In genomic region chr19:29583196-29584006, GRCh38 we compare ENCODE assay signal across 19 cellular contexts. TPM values are rescaled to one million over a fixed set of nuclear protein-coding genes. Genes with fewer than 3 reads are reported as not detected.
A peak's percentile ranks its signal among the peaks of the same experiment; 100 is the strongest.
DNase-seq lines count a peak whose midpoint lies in the region; ATAC-seq, FAIRE-seq and TF ChIP-seq lines count a peak whose summit lies in the region.
"Had no signal": no experiment of that assay in that cellular context is flagged by ENCODE, and none has a peak within 500 bp of the region (broad histone marks: within the 10 kb centered on the region; RNA-seq: fewer than 3 reads in every experiment).

No MANE protein-coding gene starts in this region.

- peaks cover 26% of the 10 kb centered on the region for H3K4me1 Mint-ChIP-seq in activated CD4-positive, alpha-beta T cell treated with anti-CD3 and anti-CD28 coated beads for 36 hours

- no peak overlapping the region for H2AFZ ChIP-seq in K562 (ENCODE audit: low read depth, low read length)
- H2AFZ ChIP-seq: hepatocyte had no signal

- in situ Hi-C loops in K562 (cut with MboI): loop anchor here (25.0 kb wide), 1 partner anchor 846 kb away; no protein-coding TSS in a partner anchor

- no peaks in the 10 kb centered on the region for H3K4me1 ChIP-seq in K562 (replicated peaks in 1 of 2; ENCODE audit: control insufficient read depth in 2 of 2, insufficient read depth in 2 of 2, low read length in 2 of 2)
- no peaks in the 10 kb centered on the region for H3K4me1 ChIP-seq in effector memory CD4-positive, alpha-beta T cell (ENCODE audit: control insufficient read depth, insufficient read depth, low read length, poor library complexity, severe bottlenecking)
- H3K4me1 ChIP-seq: adrenal gland, left lung had no signal

- H3K27me3 ChIP-seq in K562 (ENCODE audit: control insufficient read depth in 2 of 2, insufficient read depth in 2 of 2, low read length in 2 of 2) (peaks cover 0 to 11% of the 10 kb centered on the region in 2 experiments; a peak in 1 of 5 replicates), WERI-Rb-1 (ENCODE audit: insufficient read depth, low read depth, severe bottlenecking) (peaks cover 61% of the 10 kb centered on the region)
- H3K27me3 ChIP-seq in effector memory CD4-positive, alpha-beta T cell (replicated peaks; ENCODE audit: control insufficient read depth, insufficient read depth, low read length, poor library complexity, severe bottlenecking): no peaks in the 10 kb centered on the region
- H3K27me3 ChIP-seq: adrenal gland had no signal

- H3K27me3 Mint-ChIP-seq in activated CD4-positive, alpha-beta T cell treated with anti-CD3 and anti-CD28 coated beads for 36 hours: peaks cover 39% of the 10 kb centered on the region

- H3K27ac Mint-ChIP-seq in activated CD4-positive, alpha-beta T cell treated with anti-CD3 and anti-CD28 coated beads for 36 hours: no peak overlapping the region
- H3K27ac Mint-ChIP-seq: progenitor cell of endocrine pancreas had no signal

- no peak for TF ChIP-seq EP300 in K562 (IDR thresholded peaks at IDR 0.05; ENCODE audit: low read length)

- WGBS in K562 (ENCODE audit: insufficient coverage, low coverage, missing lambda C conversion rate): no CpG with 5 or more reads among the region's 1 CpG

- peak; percentile 36 for DNase-seq in activated CD4-positive, alpha-beta T cell treated with anti-CD3 and anti-CD28 coated beads for 36 hours
- DNase-seq in activated CD4-positive, alpha-beta T cell treated with anti-CD3 and anti-CD28 coated beads for 4 hours: no peak
- DNase-seq in HTR-8/SVneo (ENCODE audit: insufficient read length, low spot score) (peak; percentile 23), K562 (ENCODE audit: extremely low read depth in 1 of 4, low spot score in 3 of 4) (no peak), myocyte (ENCODE audit: low read depth) (peak; percentile 28), WERI-Rb-1 (no peak), GM10248 (ENCODE audit: extremely low spot score) (no peak)
- DNase-seq in effector memory CD4-positive, alpha-beta T cell: no peak
- DNase-seq: 8988T; activated T-cell treated with anti-CD3 and anti-CD28 coated beads for 4 hours; adrenal gland; left lung; naive thymus-derived CD4-positive, alpha-beta T cell; NCI-H2081; NCI-H774 had no signal

- H3K27ac ChIP-seq in K562 (ENCODE audit: extremely low read depth, low read depth, low read length) (no peak overlapping the region), WERI-Rb-1 (no peak overlapping the region)
- no peak overlapping the region for H3K27ac ChIP-seq in effector memory CD4-positive, alpha-beta T cell (ENCODE audit: insufficient read depth, low read length, poor library complexity, severe bottlenecking)
- H3K27ac ChIP-seq: adrenal gland, hepatocyte, left lung had no signal

- ATAC-seq in activated CD4-positive, alpha-beta T cell treated with anti-CD3 and anti-CD28 coated beads for 36 hours: peak; percentile 11
- ATAC-seq in K562: no peak
- ATAC-seq: left lung; naive thymus-derived CD4-positive, alpha-beta T cell had no signal

- no peak overlapping the region for H3K4me3 ChIP-seq in K562
- no peak overlapping the region for H3K4me3 ChIP-seq in WERI-Rb-1 (ENCODE audit: low read depth, low read length)
- H3K4me3 ChIP-seq in effector memory CD4-positive, alpha-beta T cell (ENCODE audit: insufficient read depth, low read depth, low read length, poor library complexity, severe bottlenecking): no peak overlapping the region
- H3K4me3 ChIP-seq: adrenal gland, hepatocyte, left lung had no signal

- H3K79me2 ChIP-seq in K562 (ENCODE audit: control insufficient read depth, insufficient read depth, low read length): no peaks in the 10 kb centered on the region
- H3K79me2 ChIP-seq: hepatocyte had no signal

- FAIRE-seq in HTR-8/SVneo (lab: Jason Lieb, UNC): no peak
- no peak for FAIRE-seq in K562 (lab: Jason Lieb, UNC)

- no peaks in the 10 kb centered on the region for H4K20me1 ChIP-seq in K562 (replicated peaks; ENCODE audit: control insufficient read depth, insufficient read depth, low read length)

- no peak for TF ChIP-seq POLR2A in K562 (conservative IDR thresholded peaks at IDR 0.05)

- no peak for TF ChIP-seq RAD21 in K562 (CRISPR knock-in tag; conservative IDR thresholded peaks at IDR 0.05 in 1 of 2, IDR thresholded peaks at IDR 0.05 in 1 of 2)

- no TSS peak for BruUV-seq in K562 (replicated peaks; lab: Mats Ljungman, UMichigan)

- peaks cover 9% of the 10 kb centered on the region for H3K9me3 Mint-ChIP-seq in activated CD4-positive, alpha-beta T cell treated with anti-CD3 and anti-CD28 coated beads for 36 hours (ENCODE audit: low read depth)

- no peak overlapping the region for H3K4me2 ChIP-seq in K562 (ENCODE audit: insufficient read depth, low read length)
- H3K4me2 ChIP-seq: hepatocyte had no signal

- CTCF ChIA-PET in activated CD4-positive, alpha-beta T cell treated with anti-CD3 and anti-CD28 coated beads for 36 hours (lab: Charles Lee): interaction anchor here (0.7 to 1.0 kb wide), 3 partner anchors 73 to 133 kb away, joined by 3 to 6 read pairs (median 4); no protein-coding TSS in a partner anchor
- CTCF ChIA-PET in K562 (lab: Yijun Ruan, JAX; ENCODE audit: low intra/inter-chr PET ratio) (no interaction called here), GM10248 (lab: Yijun Ruan, JAX) (interaction anchor here (0.9 to 2.1 kb wide), 2 partner anchors 9 to 14 kb away, joined by 4 to 5 read pairs; no protein-coding TSS in a partner anchor)

- no peaks in the 10 kb centered on the region for H3K36me3 ChIP-seq in K562 (ENCODE audit: control insufficient read depth, insufficient read depth, low read length)
- no peaks in the 10 kb centered on the region for H3K36me3 ChIP-seq in WERI-Rb-1
- no peaks in the 10 kb centered on the region for H3K36me3 ChIP-seq in effector memory CD4-positive, alpha-beta T cell (ENCODE audit: control insufficient read depth, insufficient read depth, low read length)
- H3K36me3 ChIP-seq: adrenal gland, left lung had no signal

- no peak overlapping the region for H3K9ac ChIP-seq in K562 (ENCODE audit: insufficient read depth in 1 of 2, low read depth in 2 of 2, low read length in 2 of 2)

- POLR2A ChIA-PET in activated CD4-positive, alpha-beta T cell treated with anti-CD3 and anti-CD28 coated beads for 36 hours (lab: Charles Lee): no interaction called here
- POLR2A ChIA-PET in K562 (lab: Yijun Ruan, JAX) (interaction anchor here (0.5 to 1.7 kb wide), 4 partner anchors 10 to 96 kb away, joined by 3 to 5 read pairs (median 4); no protein-coding TSS in a partner anchor), GM10248 (lab: Yijun Ruan, JAX) (interaction anchor here (0.8 kb wide), 1 partner anchor 23 kb away, joined by 3 read pairs; the partner anchor contains the start of gene POP4)

- H3K36me3 Mint-ChIP-seq in activated CD4-positive, alpha-beta T cell treated with anti-CD3 and anti-CD28 coated beads for 36 hours (ENCODE audit: low read depth): no peaks in the 10 kb centered on the region

- H3K4me3 Mint-ChIP-seq in activated CD4-positive, alpha-beta T cell treated with anti-CD3 and anti-CD28 coated beads for 36 hours: no peak overlapping the region

- no peak for TF ChIP-seq CTCF in K562 (IDR thresholded peaks at IDR 0.05 in 2 of 3, conservative IDR thresholded peaks at IDR 0.05 in 1 of 3; ENCODE audit: insufficient read depth in 2 of 3, low read depth in 1 of 3, low read length in 3 of 3)
- TF ChIP-seq CTCF in WERI-Rb-1 (IDR thresholded peaks at IDR 0.05; ENCODE audit: low read depth, low read length): no peak
- no peak for TF ChIP-seq CTCF in GM10248 (IDR thresholded peaks at IDR 0.05; ENCODE audit: control extremely low read depth, extremely low read depth, low read depth, missing control alignments)

- H3K9me1 ChIP-seq in K562 (ENCODE audit: control insufficient read depth, insufficient read depth, low read length): no peaks in the 10 kb centered on the region

- no peaks in the 10 kb centered on the region for H3K9me3 ChIP-seq in K562 (replicated peaks; ENCODE audit: control insufficient read depth, insufficient read depth, low read depth, low read length)
- peaks cover 7% of the 10 kb centered on the region for H3K9me3 ChIP-seq in WERI-Rb-1 (ENCODE audit: severe bottlenecking)
- H3K9me3 ChIP-seq in effector memory CD4-positive, alpha-beta T cell (ENCODE audit: control insufficient read depth, low read length): no peaks in the 10 kb centered on the region
- H3K9me3 ChIP-seq: adrenal gland had no signal

- intact Hi-C loops in activated CD4-positive, alpha-beta T cell treated with anti-CD3 and anti-CD28 coated beads for 36 hours (cut with DNase I, micrococcal nuclease): no loop called here
- intact Hi-C loops in K562 (cut with micrococcal nuclease): no loop called here

RNA-seq across cellular contexts. Expression of gene POP4, which starts 22.7 kb away (rescaled TPM):
- total RNA-seq in activated CD4-positive, alpha-beta T cell treated with anti-CD3 and anti-CD28 coated beads for 36 hours: 100 to 1,000 TPM; 101 to 136 TPM
- 71.1 and 129 TPM in 2 replicates for total RNA-seq in K562 (2011; cell fraction: chromatin; rRNA removed; ENCODE audit: low replicate concordance)
- total RNA-seq in K562 (2011; cell fraction: nucleolus; rRNA removed): 77.1 and 97.6 TPM in 2 replicates
- total RNA-seq in K562 (2011; cell fraction: nucleoplasm; rRNA removed): 95.7 and 96.5 TPM in 2 replicates
- total RNA-seq in K562 (2014; rRNA removed): 95.5 and 113 TPM in 2 replicates
- 110 TPM in 2 replicates for total RNA-seq in K562 (2014; rRNA removed; fragmentation: Illumina TruSeq; extraction: Trizol)
- 108 and 113 TPM in 2 replicates for total RNA-seq in K562 (2015; rRNA removed; fragmentation: Illumina TruSeq; extraction: Trizol)
- 86.1 and 92.6 TPM in 2 replicates for total RNA-seq in K562 (2021)
- polyA plus RNA-seq in K562 (2011; rRNA removed): 86.1 and 99.0 TPM in 2 replicates
- polyA plus RNA-seq in K562 (2011; cell fraction: cytosol; rRNA removed): 61.1 and 61.7 TPM in 2 replicates
- 106 and 126 TPM in 2 replicates for polyA plus RNA-seq in K562 (2011; cell fraction: nucleus; rRNA removed)
- 56.6 and 69.1 TPM in 2 replicates for polyA plus RNA-seq in K562 (2012)
- polyA plus RNA-seq in K562 (2014; fragmentation: Illumina TruSeq; extraction: Trizol): 98.2 and 111 TPM in 2 replicates
- 10 to 100 TPM; 42.1 to 59.6 TPM for polyA plus RNA-seq in K562 (2014; fragmentation: Nextera tagmentation; extraction: Ambion mirVana)
- polyA plus RNA-seq in K562 (2014; rRNA removed): 99.3 and 128 TPM in 2 replicates
- polyA minus RNA-seq in K562 (2011; rRNA and poly(A)+ RNA removed): 86.3 and 90.5 TPM in 2 replicates
- 26.8 and 34.8 TPM in 2 replicates for polyA minus RNA-seq in K562 (2011; cell fraction: cytosol; rRNA and poly(A)+ RNA removed)
- 62.5 and 81.8 TPM in 2 replicates for polyA minus RNA-seq in K562 (2011; cell fraction: nucleus; rRNA and poly(A)+ RNA removed)
- total RNA-seq in myocyte: 58.3 and 67.9 TPM in 2 replicates
- 71.5 TPM for polyA plus RNA-seq in myocyte (2012)

RNA-seq across cellular contexts. Expression of gene VSTM2B, which starts 57.6 kb away (rescaled TPM):
- total RNA-seq in activated CD4-positive, alpha-beta T cell treated with anti-CD3 and anti-CD28 coated beads for 36 hours: not detected
- total RNA-seq in K562 (2011; cell fraction: chromatin; rRNA removed; ENCODE audit: low replicate concordance): not detected in 2 replicates
- total RNA-seq in K562 (2011; cell fraction: nucleolus; rRNA removed): not detected in 2 replicates
- total RNA-seq in K562 (2011; cell fraction: nucleoplasm; rRNA removed): not detected in 2 replicates
- not detected in 2 replicates for total RNA-seq in K562 (2014; rRNA removed)
- total RNA-seq in K562 (2014; rRNA removed; fragmentation: Illumina TruSeq; extraction: Trizol): not detected in 2 replicates
- total RNA-seq in K562 (2015; rRNA removed; fragmentation: Illumina TruSeq; extraction: Trizol): not detected in 2 replicates
- total RNA-seq in K562 (2021): not detected in 2 replicates
- not detected in 2 replicates for polyA plus RNA-seq in K562 (2011; rRNA removed)
- not detected in 2 replicates for polyA plus RNA-seq in K562 (2011; cell fraction: cytosol; rRNA removed)
- not detected in 2 replicates for polyA plus RNA-seq in K562 (2011; cell fraction: nucleus; rRNA removed)
- not detected in 2 replicates for polyA plus RNA-seq in K562 (2012)
- polyA plus RNA-seq in K562 (2014; fragmentation: Illumina TruSeq; extraction: Trizol): not detected in 2 replicates
- not detected for polyA plus RNA-seq in K562 (2014; fragmentation: Nextera tagmentation; extraction: Ambion mirVana)
- polyA plus RNA-seq in K562 (2014; rRNA removed): not detected in 2 replicates
- polyA minus RNA-seq in K562 (2011; rRNA and poly(A)+ RNA removed): not detected in 2 replicates
- polyA minus RNA-seq in K562 (2011; cell fraction: cytosol; rRNA and poly(A)+ RNA removed): not detected in 2 replicates
- not detected in 2 replicates for polyA minus RNA-seq in K562 (2011; cell fraction: nucleus; rRNA and poly(A)+ RNA removed)
- not detected in 2 replicates for total RNA-seq in myocyte
- polyA plus RNA-seq in myocyte (2012): not detected
- total RNA-seq: adrenal gland; epithelial cell of proximal tubule; left lung; progenitor cell of endocrine pancreas; T-helper 1 cell treated with Interleukin-12 subunit alpha and Interleukin-12 subunit beta and Interleukin-4 antibody, amounts not matched to agents 30 ng/mL and 1 ng/mL, for 36 hours had no signal
- polyA plus RNA-seq: naive thymus-derived CD4-positive, alpha-beta T cell had no signal

Comparison
In these comparisons a context has a peak if more than half of its experiments do, and no peak if none do; other contexts are left out.
1. DNase-seq: peak in activated CD4-positive, alpha-beta T cell treated with anti-CD3 and anti-CD28 coated beads for 36 hours (single experiment), HTR-8/SVneo (single experiment) and myocyte (single experiment); none in activated CD4-positive, alpha-beta T cell treated with anti-CD3 and anti-CD28 coated beads for 4 hours (0 of 2), K562 (0 of 4), WERI-Rb-1 (single experiment), effector memory CD4-positive, alpha-beta T cell (0 of 3) and GM10248 (single experiment).